17 cellular contexts compared by ENCODE assay signal in the genomic region with DNA sequence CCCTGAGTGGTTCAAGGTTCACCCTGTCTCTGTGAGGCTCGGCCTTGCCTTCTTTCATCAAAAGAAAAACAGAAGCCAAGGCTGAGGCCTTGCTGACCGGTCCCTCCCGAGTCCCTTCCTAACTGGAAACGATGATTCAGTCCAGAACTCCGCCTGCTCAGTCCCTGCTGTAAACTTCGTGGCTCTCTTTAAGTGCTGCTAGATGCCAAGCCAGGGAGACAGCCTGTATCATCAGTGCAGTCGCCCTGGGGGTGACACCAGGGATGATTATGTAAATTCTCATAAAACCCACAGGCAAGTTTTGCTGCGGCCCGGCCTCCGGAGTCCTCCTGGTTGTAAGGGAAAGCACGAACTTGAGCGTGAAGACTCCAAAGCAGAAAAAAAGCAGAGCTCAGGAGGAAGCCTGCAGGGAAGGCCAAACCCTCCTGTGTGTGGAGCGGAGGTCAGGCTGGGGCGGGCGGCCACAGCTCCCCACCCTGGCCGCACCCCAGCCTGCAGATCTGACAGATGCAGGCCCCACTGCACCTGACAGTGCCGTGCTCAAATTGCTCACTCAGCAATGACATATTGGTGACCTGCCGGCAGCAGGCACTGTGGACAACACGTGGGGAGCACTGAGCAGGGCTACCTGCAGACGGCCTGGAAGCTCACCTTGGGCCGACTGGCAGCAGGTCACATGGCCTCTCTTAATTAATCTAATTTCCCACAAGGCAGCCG.
DNase-seq lines count a peak whose midpoint lies in the region; ATAC-seq and TF ChIP-seq lines count a peak whose summit lies in the region.
"Had no signal": no experiment of that assay in that cellular context is flagged by ENCODE, and none has a peak within 500 bp of the region (broad histone marks: within the 10 kb centered on the region; RNA-seq: fewer than 3 reads in every experiment).

No MANE protein-coding gene starts in this region.

- TF ChIP-seq EP300 in gastroesophageal sphincter (IDR thresholded peaks at IDR 0.05) = no peak

- no peak overlapping the region for H3K4me3 Mint-ChIP-seq in stimulated activated naive CD8-positive, alpha-beta T cell treated with anti-CD3 and anti-CD28 coated beads, Interleukin-15, amount 100 ng/mL, for 72 hours
- H3K4me3 Mint-ChIP-seq: CD4-positive, alpha-beta T cell had no signal

- TF ChIP-seq POLR2A in Peyer's patch (IDR thresholded peaks at IDR 0.05) (no peak), gastroesophageal sphincter (IDR thresholded peaks at IDR 0.05) (no peak), vagina (IDR thresholded peaks at IDR 0.05) (no peak)

- 64 to 90% methylated on average over 4 to 6 of the region's 22 CpGs for WGBS in gastroesophageal sphincter (ENCODE audit: low coverage in 1 of 2), 2 donors

- ATAC-seq in gastroesophageal sphincter (peak; percentile 40), sciatic nerve (peak; percentile 61), HG03378 (IDR thresholded peaks at IDR 0.05; ENCODE audit: unreplicated experiment) (no peak)
- no peak for ATAC-seq in stimulated activated naive CD8-positive, alpha-beta T cell treated with anti-CD3 and anti-CD28 coated beads, Interleukin-15, amount 100 ng/mL, for 72 hours
- ATAC-seq: HCT116, PC-3 had no signal

- peak overlapping the region in 3 of 4 donors; percentile 6 to 42 (median 10) for H3K27ac ChIP-seq in Peyer's patch
- peak overlapping the region in 2 of 4 donors; percentile 30 to 52 for H3K27ac ChIP-seq in gastroesophageal sphincter
- peak overlapping the region; percentile 59 for H3K27ac ChIP-seq in vagina
- no peak overlapping the region for H3K27ac ChIP-seq in caudate nucleus (ENCODE audit: low read depth, low read length)
- H3K27ac ChIP-seq: SJSA1 had no signal

- no peak for TF ChIP-seq CTCF in Peyer's patch (IDR thresholded peaks at IDR 0.05)
- TF ChIP-seq CTCF in gastroesophageal sphincter (IDR thresholded peaks at IDR 0.05) = no peak
- no peak for TF ChIP-seq CTCF in vagina (IDR thresholded peaks at IDR 0.05)

- peaks cover 11 to 28% of the 10 kb centered on the region in 2 donors for H3K9me3 Mint-ChIP-seq in stimulated activated naive CD8-positive, alpha-beta T cell treated with anti-CD3 and anti-CD28 coated beads, Interleukin-15, amount 100 ng/mL, for 72 hours

- no peaks in the 10 kb centered on the region for H3K36me3 ChIP-seq in Peyer's patch
- H3K36me3 ChIP-seq in gastroesophageal sphincter = no peaks in the 10 kb centered on the region
- no peaks in the 10 kb centered on the region for H3K36me3 ChIP-seq in vagina
- H3K36me3 ChIP-seq: BE2C, SJSA1 had no signal

- no peak overlapping the region for H3K27ac Mint-ChIP-seq in stimulated activated naive CD8-positive, alpha-beta T cell treated with anti-CD3 and anti-CD28 coated beads, Interleukin-15, amount 100 ng/mL, for 72 hours
- H3K27ac Mint-ChIP-seq: CD4-positive, alpha-beta T cell had no signal

- DNase-seq in Peyer's patch = peak in 1 of 3 donors; percentile 43
- DNase-seq in sciatic nerve (ENCODE audit: low spot score) = no peak
- DNase-seq in vagina (ENCODE audit: extremely low spot score in 2 of 2) = no peak
- no peak for DNase-seq in stimulated activated naive CD8-positive, alpha-beta T cell treated with anti-CD3 and anti-CD28 coated beads, Interleukin-15, amount 100 ng/mL, for 72 hours
- no peak for DNase-seq in caudate nucleus (lab: John Stamatoyannopoulos, UW)
- DNase-seq: BE2C; CD4-positive, alpha-beta T cell; DMS53; KG1; NCI-H1436 treated with DMSO at 0.1 percent for 48 hours; NCI-H2029 treated with DMSO at 0.1 percent for 48 hours; NCI-H82; PC-3 had no signal

- peaks cover 0 to 9% (median 3%) of the 10 kb centered on the region in 4 donors for H3K4me1 ChIP-seq in Peyer's patch
- H3K4me1 ChIP-seq in gastroesophageal sphincter = peaks cover 0 to 30% (median 5%) of the 10 kb centered on the region in 3 donors
- H3K4me1 ChIP-seq in vagina = peaks cover 28% of the 10 kb centered on the region
- H3K4me1 ChIP-seq: BE2C had no signal

- H3K27me3 Mint-ChIP-seq in stimulated activated naive CD8-positive, alpha-beta T cell treated with anti-CD3 and anti-CD28 coated beads, Interleukin-15, amount 100 ng/mL, for 72 hours = no peaks in the 10 kb centered on the region
- H3K27me3 Mint-ChIP-seq: CD4-positive, alpha-beta T cell had no signal

- H3K9me3 ChIP-seq in Peyer's patch = peaks cover 0 to 26% (median 8%) of the 10 kb centered on the region in 4 donors
- H3K9me3 ChIP-seq in gastroesophageal sphincter = peaks cover 0 to 29% (median 0%) of the 10 kb centered on the region in 3 donors
- peaks cover 14% of the 10 kb centered on the region for H3K9me3 ChIP-seq in vagina

- H3K4me1 Mint-ChIP-seq in stimulated activated naive CD8-positive, alpha-beta T cell treated with anti-CD3 and anti-CD28 coated beads, Interleukin-15, amount 100 ng/mL, for 72 hours = peaks cover 28% of the 10 kb centered on the region

- intact Hi-C loops in sciatic nerve (cut with DNase I) = no loop called here
- intact Hi-C loops in vagina (cut with DNase I) = loop anchor here (5.0 kb wide), 1 partner anchor 282 kb away; no protein-coding TSS in a partner anchor

- H3K4me3 ChIP-seq in Peyer's patch (no peak overlapping the region), gastroesophageal sphincter (no peak overlapping the region), vagina (no peak overlapping the region)
- H3K4me3 ChIP-seq: SJSA1 had no signal

- no peaks in the 10 kb centered on the region for H3K27me3 ChIP-seq in Peyer's patch
- H3K27me3 ChIP-seq in gastroesophageal sphincter = no peaks in the 10 kb centered on the region
- no peaks in the 10 kb centered on the region for H3K27me3 ChIP-seq in vagina
- H3K27me3 ChIP-seq: BE2C, SJSA1 had no signal

Comparison
In these comparisons a context has a peak if more than half of its experiments do, and no peak if none do; other contexts are left out.
1. ATAC-seq: peak in gastroesophageal sphincter (single experiment) and sciatic nerve (single experiment); none in stimulated activated naive CD8-positive, alpha-beta T cell treated with anti-CD3 and anti-CD28 coated beads, Interleukin-15, amount 100 ng/mL, for 72 hours (single experiment) and HG03378 (single experiment).